Comparison of ENCODE assay signal across 17 cellular contexts in the genomic region with DNA sequence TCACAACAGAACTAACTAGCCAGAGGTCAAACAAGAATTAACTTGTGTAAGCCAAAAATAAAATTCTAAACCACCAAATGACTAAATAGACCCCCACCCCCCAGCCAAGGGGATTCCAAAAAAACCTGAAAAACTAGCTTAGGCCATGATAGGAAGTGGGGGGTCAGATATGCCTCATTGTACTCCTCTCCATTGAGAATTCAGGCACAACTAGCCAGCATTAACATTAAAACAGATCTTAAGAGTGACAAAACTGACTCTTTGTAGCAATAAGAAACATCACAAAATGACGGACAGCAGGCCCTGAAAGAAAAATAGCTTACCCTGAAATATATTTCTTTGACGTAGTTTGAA.
"Had no signal": no experiment of that assay in that cellular context is flagged by ENCODE, and none has a peak within 500 bp of the region (broad histone marks: within the 10 kb centered on the region; RNA-seq: fewer than 3 reads in every experiment).

No MANE protein-coding gene starts in this region.

- H3K36me3 ChIP-seq: adrenal gland, gastroesophageal sphincter, WERI-Rb-1 had no signal

- H3K4me3 Mint-ChIP-seq: central memory CD8-positive, alpha-beta T cell; naive thymus-derived CD8-positive, alpha-beta T cell had no signal

- H3K4me1 ChIP-seq: adrenal gland, gastroesophageal sphincter, psoas muscle had no signal

- H3K4me1 Mint-ChIP-seq: central memory CD8-positive, alpha-beta T cell; naive thymus-derived CD8-positive, alpha-beta T cell had no signal

- DNase-seq: activated CD4-positive, alpha-beta T cell treated with anti-CD3 and anti-CD28 coated beads for 4 hours; activated naive CD4-positive, alpha-beta T cell treated with anti-CD3 and anti-CD28 coated beads, Interleukin-2, amount 50 U/mL, for 16 hours; adrenal gland; cortex of kidney; effector memory CD4-positive, alpha-beta T cell; naive thymus-derived CD8-positive, alpha-beta T cell; nucleus accumbens; psoas muscle; stimulated activated CD4-positive, alpha-beta T cell treated with anti-CD3 and anti-CD28 coated beads, Interleukin-12 subunit alpha, Interleukin-12 subunit beta, amount 100 ng/mL, for 4 hours; stimulated activated naive CD4-positive, alpha-beta T cell; T-helper 1 cell; WERI-Rb-1 had no signal

- H3K9me3 ChIP-seq: adrenal gland, gastroesophageal sphincter, mucosa of descending colon, psoas muscle had no signal

- H3K27ac ChIP-seq: adrenal gland, epithelial cell of prostate, gastroesophageal sphincter, psoas muscle, WERI-Rb-1 had no signal

- H3K27ac Mint-ChIP-seq: naive thymus-derived CD8-positive, alpha-beta T cell had no signal

- H3K4me3 ChIP-seq: adrenal gland, gastroesophageal sphincter, lung, mucosa of descending colon, psoas muscle had no signal
